ENCODE assay signal across 18 cellular contexts in the genomic region with DNA sequence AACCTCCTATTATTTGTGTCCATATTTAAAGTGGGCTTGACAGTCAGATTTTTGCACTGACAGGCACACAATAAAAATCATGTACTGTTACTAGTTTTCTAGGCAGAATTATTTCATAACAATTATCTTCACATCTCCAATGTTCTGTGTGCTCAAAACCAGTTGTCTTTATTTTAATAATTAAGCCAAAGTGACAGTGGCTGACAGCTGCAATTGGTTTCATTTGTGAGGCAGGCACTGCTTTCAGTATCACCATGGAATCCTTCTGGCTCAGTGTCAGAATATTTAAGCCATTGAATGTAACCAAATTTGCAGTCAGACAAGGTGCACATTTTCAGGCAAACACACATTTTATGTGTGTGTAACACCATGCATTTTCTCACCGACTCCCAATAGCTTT.
DNase-seq lines count a peak whose midpoint lies in the region; ATAC-seq and TF ChIP-seq lines count a peak whose summit lies in the region.
"Had no signal": no experiment of that assay in that cellular context is flagged by ENCODE, and none has a peak within 500 bp of the region (broad histone marks: within the 10 kb centered on the region; RNA-seq: fewer than 3 reads in every experiment).

No MANE protein-coding gene starts in this region.

- H3K27me3 ChIP-seq in hepatocyte = no peaks in the 10 kb centered on the region
- H3K27me3 ChIP-seq: heart left ventricle, stomach had no signal

- no peak for TF ChIP-seq CTCF in hepatocyte (IDR thresholded peaks at IDR 0.05; ENCODE audit: poor library complexity)

- no peak overlapping the region for H3K4me3 ChIP-seq in hepatocyte
- H3K4me3 ChIP-seq: heart left ventricle, stomach had no signal

- no peaks in the 10 kb centered on the region for H3K36me3 ChIP-seq in hepatocyte (replicated peaks; ENCODE audit: insufficient read depth, low read depth)
- H3K36me3 ChIP-seq: heart left ventricle, stomach, WERI-Rb-1 had no signal

- DNase-seq in DMS53 (lab: John Stamatoyannopoulos, UW) = peak; percentile 46
- no peak for DNase-seq in DMS53 treated with DMSO at 0.1 percent for 48 hours (lab: John Stamatoyannopoulos, UW; ENCODE audit: unreplicated experiment)
- peak; percentile 74 for DNase-seq in NCI-H146 (lab: John Stamatoyannopoulos, UW)
- peak in 4 of 61 donors; percentile 23 to 32 (median 28) for DNase-seq in caudate nucleus (lab: John Stamatoyannopoulos, UW)
- peak; percentile 32 for DNase-seq in renal cortical epithelial cell (ENCODE audit: low read depth)
- no peak for DNase-seq in hepatocyte (ENCODE audit: low spot score)
- DNase-seq: activated CD8-positive, alpha-beta T cell treated with anti-CD3 and anti-CD28 coated beads for 36 hours; activated effector memory CD4-positive, alpha-beta T cell treated with Interleukin-2 at 50 U/mL for 16 hours; cortex of kidney; heart left ventricle; stimulated activated CD4-positive, alpha-beta T cell treated with anti-CD3 and anti-CD28 coated beads, Interleukin-15, amount 100 ng/mL, for 24 hours; stomach; T-cell; WERI-Rb-1 had no signal

- H3K79me2 ChIP-seq in hepatocyte = no peaks in the 10 kb centered on the region

- WGBS in hepatocyte (ENCODE audit: low lambda C conversion rate, missing lambda C conversion rate) = 97% methylated on average over 1 of the region's 1 CpG

- peak overlapping the region; percentile 84 for H3K27ac ChIP-seq in caudate nucleus (ENCODE audit: low read depth, low read length)
- H3K27ac ChIP-seq in hepatocyte = no peak overlapping the region
- H3K27ac ChIP-seq: 22Rv1, heart left ventricle, stomach, WERI-Rb-1 had no signal

- no peak overlapping the region for H2AFZ ChIP-seq in hepatocyte

- H4K20me1 ChIP-seq in hepatocyte (ENCODE audit: insufficient read depth, poor library complexity, severe bottlenecking) = no peaks in the 10 kb centered on the region

- no peak for ATAC-seq in GM21576 (IDR thresholded peaks at IDR 0.05; ENCODE audit: unreplicated experiment)
- no peak for ATAC-seq in GM18858 (IDR thresholded peaks at IDR 0.05; ENCODE audit: unreplicated experiment)
- ATAC-seq: activated CD8-positive, alpha-beta T cell treated with anti-CD3 and anti-CD28 coated beads for 36 hours; heart left ventricle; Panc1; T-cell had no signal

- no peaks in the 10 kb centered on the region for H3K9me2 ChIP-seq in hepatocyte (replicated peaks; ENCODE audit: insufficient read depth)

- no peak overlapping the region for H3K4me2 ChIP-seq in hepatocyte

- H3K9me3 ChIP-seq in hepatocyte (ENCODE audit: low read depth) = no peaks in the 10 kb centered on the region
- H3K9me3 ChIP-seq: heart left ventricle, stomach had no signal

- no peaks in the 10 kb centered on the region for H3K4me1 ChIP-seq in hepatocyte (ENCODE audit: insufficient read depth)
- H3K4me1 ChIP-seq: heart left ventricle, stomach had no signal

Comparison
In these comparisons a context has a peak if more than half of its experiments do, and no peak if none do; other contexts are left out.
1. DNase-seq: peak in DMS53 (single experiment), NCI-H146 (single experiment) and renal cortical epithelial cell (single experiment); none in DMS53 treated with DMSO at 0.1 percent for 48 hours (single experiment) and hepatocyte (single experiment).